In genomic region chr22:42443240-42444059, GRCh38 we compare ENCODE assay signal across 1 cellular context.
TF ChIP-seq lines count a peak whose summit lies in the region.

No MANE protein-coding gene starts in this region.

TF ChIP-seq in liver, 16 proteins besides CTCF, POLR2A, EP300 and RAD21 (continued from another document):
- TF ChIP-seq ZBTB33 (IDR thresholded peaks at IDR 0.05) (no peak), FOXA1 (IDR thresholded peaks at IDR 0.05) (no peak)
